ENCODE assay signal across 7 cellular contexts in genomic region chr19:35901854-35902661, GRCh38.
A peak's percentile ranks its signal among the peaks of the same experiment; 100 is the strongest.
DNase-seq lines count a peak whose midpoint lies in the region; TF ChIP-seq lines count a peak whose summit lies in the region.

Gene HCST (plus strand): TSS chr19:35902529. CDS start chr19:35902594, 65 bp downstream.

- CTCF ChIA-PET in activated naive CD4-positive, alpha-beta T cell treated with anti-CD3 and anti-CD28 coated beads, Interleukin-2, amount 10 ng/mL, durations not matched to agents 7 days and 5 days (lab: Charles Lee), result no interaction called here

- H3K36me3 ChIP-seq in subcutaneous abdominal adipose tissue (ENCODE audit: control insufficient read depth in 5 of 5, insufficient read depth in 5 of 5, low read length in 5 of 5), result peaks cover 0 to 12% (median 7%) of the 10 kb centered on the region in 5 donors

- H3K27ac Mint-ChIP-seq in activated naive CD4-positive, alpha-beta T cell treated with anti-CD3 and anti-CD28 coated beads, Interleukin-2, amount 10 ng/mL, durations not matched to agents 7 days and 5 days, result peak within 1 kb of the TSS; percentile 98

- no peaks in the 10 kb centered on the region for H3K9me3 Mint-ChIP-seq in activated naive CD4-positive, alpha-beta T cell treated with anti-CD3 and anti-CD28 coated beads, Interleukin-2, amount 10 ng/mL, durations not matched to agents 7 days and 5 days

- H3K27me3 Mint-ChIP-seq in activated naive CD4-positive, alpha-beta T cell treated with anti-CD3 and anti-CD28 coated beads, Interleukin-2, amount 10 ng/mL, durations not matched to agents 7 days and 5 days, result peaks cover 2% of the 10 kb centered on the region

- peak within 1 kb of the TSS in 4 of 5 donors; percentile 48 to 95 (median 78) for H3K9ac ChIP-seq in subcutaneous abdominal adipose tissue (ENCODE audit: low read length in 5 of 5)

- H3K4me1 ChIP-seq in subcutaneous abdominal adipose tissue (ENCODE audit: control insufficient read depth in 5 of 5, insufficient read depth in 5 of 5, low read length in 5 of 5), result peaks cover 2 to 76% (median 59%) of the 10 kb centered on the region in 5 donors

- peaks cover 34% of the 10 kb centered on the region for H3K36me3 Mint-ChIP-seq in activated naive CD4-positive, alpha-beta T cell treated with anti-CD3 and anti-CD28 coated beads, Interleukin-2, amount 10 ng/mL, durations not matched to agents 7 days and 5 days

- DNase-seq in GM12864 (ENCODE audit: low read depth) (peak; percentile 53), NB4 (ENCODE audit: low read depth) (peak; percentile 81), HCEC 1CT (no peak), cortex of kidney (lab: John Stamatoyannopoulos, UW) (no peak)
- peak; percentile 70 for DNase-seq in activated naive CD4-positive, alpha-beta T cell treated with anti-CD3 and anti-CD28 coated beads, Interleukin-2, amount 10 ng/mL, durations not matched to agents 7 days and 5 days

- no peak for TF ChIP-seq CTCF in GM12864 (IDR thresholded peaks at IDR 0.05; ENCODE audit: low read depth, low read length, missing control alignments)
- no peak for TF ChIP-seq CTCF in NB4 (IDR thresholded peaks at IDR 0.05; ENCODE audit: low read depth, low read length)

- H3K4me3 ChIP-seq in GM12864 (ENCODE audit: low read depth, low read length), result peak within 1 kb of the TSS; percentile 54
- peak within 1 kb of the TSS; percentile 40 for H3K4me3 ChIP-seq in NB4 (ENCODE audit: low read depth, low read length)
- peak within 1 kb of the TSS; percentile 57 for H3K4me3 ChIP-seq in iPS-18c (ENCODE audit: insufficient read depth, low read depth, low read length)
- H3K4me3 ChIP-seq in subcutaneous abdominal adipose tissue (ENCODE audit: low read depth in 1 of 5, low read length in 5 of 5), result peak within 1 kb of the TSS; percentile 29 to 90 (median 53)

- H3K27me3 ChIP-seq in subcutaneous abdominal adipose tissue (ENCODE audit: control insufficient read depth in 5 of 5, insufficient read depth in 4 of 5, low read length in 5 of 5), result no peaks in the 10 kb centered on the region

- peaks cover 55% of the 10 kb centered on the region for H3K4me1 Mint-ChIP-seq in activated naive CD4-positive, alpha-beta T cell treated with anti-CD3 and anti-CD28 coated beads, Interleukin-2, amount 10 ng/mL, durations not matched to agents 7 days and 5 days

- H3K9me3 ChIP-seq in iPS-18c (ENCODE audit: control insufficient read depth, insufficient read depth, low read length), result no peaks in the 10 kb centered on the region
- no peaks in the 10 kb centered on the region for H3K9me3 ChIP-seq in subcutaneous abdominal adipose tissue (ENCODE audit: control insufficient read depth in 5 of 5, low read length in 5 of 5)

- peak within 1 kb of the TSS; percentile 86 for H3K27ac ChIP-seq in subcutaneous abdominal adipose tissue (ENCODE audit: low read depth, low read length)

- TF ChIP-seq POLR2A in NB4 (IDR thresholded peaks at IDR 0.05; ENCODE audit: extremely low read depth, insufficient read length), result no peak

- peak within 1 kb of the TSS; percentile 84 for H3K4me3 Mint-ChIP-seq in activated naive CD4-positive, alpha-beta T cell treated with anti-CD3 and anti-CD28 coated beads, Interleukin-2, amount 10 ng/mL, durations not matched to agents 7 days and 5 days

Comparison
In these comparisons a context has a peak if more than half of its experiments do, and no peak if none do; other contexts are left out.
1. DNase-seq: peak in GM12864 (single experiment), NB4 (single experiment) and activated naive CD4-positive, alpha-beta T cell treated with anti-CD3 and anti-CD28 coated beads, Interleukin-2, amount 10 ng/mL, durations not matched to agents 7 days and 5 days (single experiment); none in HCEC 1CT (single experiment) and cortex of kidney (single experiment).
2. Peak in every context shown above with its lines, with median percentiles within 50 percentile points of each other: H3K4me3 ChIP-seq.